In the genomic region with DNA sequence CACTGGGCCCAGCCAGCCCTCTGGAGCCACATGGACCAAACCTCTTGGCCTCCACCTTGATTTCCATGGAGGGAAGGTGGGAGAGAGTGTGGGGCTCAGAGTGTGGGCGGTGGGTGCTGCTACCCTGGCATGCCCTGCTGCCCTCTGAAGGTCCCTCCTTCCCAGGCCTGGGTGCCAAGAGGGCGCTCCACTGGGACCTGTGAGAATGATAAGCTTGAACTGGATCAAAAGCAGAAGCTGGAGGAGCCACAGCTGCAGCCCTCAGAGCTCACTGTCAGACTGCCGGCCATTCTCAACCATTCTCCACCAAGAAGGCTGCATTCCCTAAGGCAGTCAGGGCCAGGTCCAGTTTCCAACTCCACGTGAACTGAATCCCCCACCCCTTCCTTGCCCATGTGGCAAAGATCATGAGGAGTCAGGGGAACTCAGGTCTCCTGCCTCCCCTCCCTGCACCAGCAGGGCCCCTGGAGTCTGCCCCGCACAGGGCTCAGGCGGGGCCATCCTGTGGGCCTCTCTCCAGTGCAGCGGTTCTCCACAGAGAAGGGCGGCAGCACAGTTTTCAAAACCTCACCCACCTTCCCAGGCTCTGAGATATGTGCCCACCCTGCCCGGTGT, we compare ENCODE assay signal across 1 cellular context.
TF ChIP-seq lines count a peak whose summit lies in the region.

No MANE protein-coding gene starts in this region.

TF ChIP-seq in H1, 55 proteins besides CTCF, POLR2A, EP300 and RAD21 (continued from another document):
- no peak for TF ChIP-seq SUZ12 (IDR thresholded peaks at IDR 0.05; ENCODE audit: low read length)
- TF ChIP-seq NANOG (IDR thresholded peaks at IDR 0.05; ENCODE audit: insufficient read depth, low read depth, low read length, poor library complexity, severe bottlenecking), result no peak
- TF ChIP-seq HDAC2 (IDR thresholded peaks at IDR 0.05; ENCODE audit: borderline replicate concordance in 1 of 2, low read depth in 2 of 2, low read length in 2 of 2), result no peak
- TF ChIP-seq JUND (IDR thresholded peaks at IDR 0.05; ENCODE audit: low read length), result no peak
